ENCODE assay signal across 16 cellular contexts in the genomic region with DNA sequence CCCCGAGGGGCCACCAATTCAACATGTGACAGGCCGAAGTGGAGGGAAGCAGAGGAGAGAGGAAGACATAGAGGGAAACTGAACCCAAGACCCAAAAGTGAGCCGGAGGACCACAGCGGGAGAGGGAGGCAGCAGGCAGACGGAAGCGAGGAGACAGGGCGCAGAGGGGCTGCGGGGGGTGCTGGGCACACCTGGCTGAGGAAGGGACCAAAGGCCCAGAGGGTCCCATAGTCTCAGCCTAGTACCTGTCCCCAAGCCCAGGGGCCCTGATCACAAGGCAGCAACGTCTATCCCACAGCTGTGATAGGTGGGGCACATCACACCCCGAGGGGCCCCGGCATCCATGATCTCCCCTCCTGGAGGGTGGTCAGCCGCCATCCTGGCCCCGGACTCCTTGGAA. TPM values are rescaled to one million over a fixed set of nuclear protein-coding genes. Genes with fewer than 3 reads are reported as not detected.
A peak's percentile ranks its signal among the peaks of the same experiment; 100 is the strongest.
DNase-seq lines count a peak whose midpoint lies in the region; ATAC-seq and TF ChIP-seq lines count a peak whose summit lies in the region.
"Had no signal": no experiment of that assay in that cellular context is flagged by ENCODE, and none has a peak within 500 bp of the region (broad histone marks: within the 10 kb centered on the region; RNA-seq: fewer than 3 reads in every experiment).

No MANE protein-coding gene starts in this region.

- peak overlapping the region; percentile 63 for H3K4me3 Mint-ChIP-seq in activated naive CD8-positive, alpha-beta T cell treated with anti-CD3 and anti-CD28 coated beads, Interleukin-2, amount 50 U/mL, for 24 hours
- peak overlapping the region in 5 of 10 donors; percentile 20 to 80 (median 55) for H3K4me3 Mint-ChIP-seq in naive thymus-derived CD4-positive, alpha-beta T cell

- no peaks in the 10 kb centered on the region for H3K27me3 ChIP-seq in left ventricle myocardium inferior (ENCODE audit: low read depth)
- H3K27me3 ChIP-seq in naive thymus-derived CD4-positive, alpha-beta T cell (ENCODE audit: control insufficient read depth in 2 of 2, insufficient read depth in 2 of 2, low read length in 2 of 2) = no peaks in the 10 kb centered on the region
- no peaks in the 10 kb centered on the region for H3K27me3 ChIP-seq in upper lobe of left lung
- H3K27me3 ChIP-seq: colonic mucosa, MG63, tibial artery had no signal

- H3K36me3 ChIP-seq in left ventricle myocardium inferior (no peaks in the 10 kb centered on the region), upper lobe of left lung (no peaks in the 10 kb centered on the region)
- no peaks in the 10 kb centered on the region for H3K36me3 ChIP-seq in naive thymus-derived CD4-positive, alpha-beta T cell (ENCODE audit: control insufficient read depth in 2 of 3, insufficient read depth in 3 of 3, low read length in 3 of 3)
- H3K36me3 ChIP-seq: colonic mucosa, MG63, neutrophil, tibial artery had no signal

- H3K4me1 Mint-ChIP-seq in activated naive CD8-positive, alpha-beta T cell treated with anti-CD3 and anti-CD28 coated beads, Interleukin-2, amount 50 U/mL, for 24 hours = peaks cover 80% of the 10 kb centered on the region
- H3K4me1 Mint-ChIP-seq in naive thymus-derived CD4-positive, alpha-beta T cell = peaks cover 30 to 73% (median 69%) of the 10 kb centered on the region in 7 donors

- H3K4me1 ChIP-seq in left ventricle myocardium inferior (peaks cover 86% of the 10 kb centered on the region), upper lobe of left lung (peaks cover 45 to 66% (median 58%) of the 10 kb centered on the region in 4 donors)
- peaks cover 55 to 82% of the 10 kb centered on the region in 2 donors for H3K4me1 ChIP-seq in naive thymus-derived CD4-positive, alpha-beta T cell (ENCODE audit: control insufficient read depth in 2 of 2, insufficient read depth in 2 of 2, low read length in 2 of 2)

- 89 to 90% methylated on average over 10 to 13 of the region's 13 CpGs for WGBS in upper lobe of left lung, 2 donors

- ATAC-seq in activated naive CD8-positive, alpha-beta T cell treated with anti-CD3 and anti-CD28 coated beads, Interleukin-2, amount 50 U/mL, for 24 hours = no peak
- ATAC-seq in naive thymus-derived CD4-positive, alpha-beta T cell = no peak
- ATAC-seq in upper lobe of left lung (ENCODE audit: low FRiP score in 2 of 2) = no peak

- TF ChIP-seq CTCF in left ventricle myocardium inferior (IDR thresholded peaks at IDR 0.05; ENCODE audit: borderline replicate concordance) (no peak), upper lobe of left lung (IDR thresholded peaks at IDR 0.05) (no peak)

- H3K9me3 Mint-ChIP-seq in activated naive CD8-positive, alpha-beta T cell treated with anti-CD3 and anti-CD28 coated beads, Interleukin-2, amount 50 U/mL, for 24 hours = no peaks in the 10 kb centered on the region
- H3K9me3 Mint-ChIP-seq in naive thymus-derived CD4-positive, alpha-beta T cell = no peaks in the 10 kb centered on the region

- H3K27me3 Mint-ChIP-seq in activated naive CD8-positive, alpha-beta T cell treated with anti-CD3 and anti-CD28 coated beads, Interleukin-2, amount 50 U/mL, for 24 hours = no peaks in the 10 kb centered on the region
- H3K27me3 Mint-ChIP-seq in naive thymus-derived CD4-positive, alpha-beta T cell = no peaks in the 10 kb centered on the region

- POLR2A ChIA-PET in naive thymus-derived CD4-positive, alpha-beta T cell (lab: Charles Lee) = interaction anchor here (6.5 kb wide), 1 partner anchor 20 kb away, joined by 48 read pairs; no protein-coding TSS in a partner anchor

- no peak for TF ChIP-seq POLR2A in upper lobe of left lung (IDR thresholded peaks at IDR 0.05)

- intact Hi-C loops in left ventricle myocardium inferior (cut with micrococcal nuclease) (no loop called here), cardiac septum (cut with DNase I) (no loop called here)
- intact Hi-C loops in naive thymus-derived CD4-positive, alpha-beta T cell (cut with micrococcal nuclease) = no loop called here

- TF ChIP-seq EP300 in upper lobe of left lung (IDR thresholded peaks at IDR 0.05) = no peak

- H3K36me3 Mint-ChIP-seq in activated naive CD8-positive, alpha-beta T cell treated with anti-CD3 and anti-CD28 coated beads, Interleukin-2, amount 50 U/mL, for 24 hours (ENCODE audit: low read depth) = peaks cover 4% of the 10 kb centered on the region
- peaks cover 0 to 17% (median 0%) of the 10 kb centered on the region in 5 donors for H3K36me3 Mint-ChIP-seq in naive thymus-derived CD4-positive, alpha-beta T cell

- CTCF ChIA-PET in naive thymus-derived CD4-positive, alpha-beta T cell (lab: Charles Lee) = interaction anchor here (1.1 kb wide), 1 partner anchor 16 kb away, joined by 3 read pairs; no protein-coding TSS in a partner anchor

- H3K27ac ChIP-seq in left ventricle myocardium inferior (replicated peaks) (peak overlapping the region; percentile 78), upper lobe of left lung (peak overlapping the region; percentile 62 to 81 (median 78))
- H3K27ac ChIP-seq in naive thymus-derived CD4-positive, alpha-beta T cell (ENCODE audit: low read depth, low read length) = peak overlapping the region; percentile 11
- H3K27ac ChIP-seq: colonic mucosa, neutrophil, tibial artery had no signal

- DNase-seq in left ventricle myocardium inferior (no peak), cardiac septum (ENCODE audit: low spot score) (no peak), upper lobe of left lung (peak in 1 of 2 donors; percentile 65), NCI-H146 (lab: John Stamatoyannopoulos, UW) (no peak), DMS53 treated with DMSO at 0.1 percent for 48 hours (lab: John Stamatoyannopoulos, UW; ENCODE audit: unreplicated experiment) (no peak)
- no peak for DNase-seq in activated naive CD8-positive, alpha-beta T cell treated with anti-CD3 and anti-CD28 coated beads, Interleukin-2, amount 50 U/mL, for 24 hours
- no peak for DNase-seq in naive thymus-derived CD4-positive, alpha-beta T cell
- no peak for DNase-seq in stimulated activated CD4-positive, alpha-beta T cell treated with anti-CD3 and anti-CD28 coated beads, Interleukin-2, amount 100 ng/mL, for 24 hours
- DNase-seq: colonic mucosa; MG63; NCI-H2081 treated with DMSO at 0.1 percent for 48 hours; NK-92 treated with Interleukin-12 subunit alpha and Interleukin-12 subunit beta, amount 100 ng/mL, for 24 hours; Right ventricle myocardium superior; T1000; tibial artery had no signal

- H3K27ac Mint-ChIP-seq in activated naive CD8-positive, alpha-beta T cell treated with anti-CD3 and anti-CD28 coated beads, Interleukin-2, amount 50 U/mL, for 24 hours = peak overlapping the region; percentile 31
- peak overlapping the region in 8 of 9 donors; percentile 36 to 86 (median 55) for H3K27ac Mint-ChIP-seq in naive thymus-derived CD4-positive, alpha-beta T cell

- no peak overlapping the region for H3K4me3 ChIP-seq in left ventricle myocardium inferior
- peak overlapping the region; percentile 27 for H3K4me3 ChIP-seq in naive thymus-derived CD4-positive, alpha-beta T cell (ENCODE audit: low read length)
- H3K4me3 ChIP-seq in upper lobe of left lung = peak overlapping the region in 1 of 4 donors; percentile 25
- H3K4me3 ChIP-seq: colonic mucosa, MG63, tibial artery had no signal

- no peaks in the 10 kb centered on the region for H3K9me3 ChIP-seq in left ventricle myocardium inferior (replicated peaks)
- H3K9me3 ChIP-seq in naive thymus-derived CD4-positive, alpha-beta T cell (ENCODE audit: control insufficient read depth in 2 of 3, low read length in 3 of 3) = no peaks in the 10 kb centered on the region
- no peaks in the 10 kb centered on the region for H3K9me3 ChIP-seq in upper lobe of left lung
- H3K9me3 ChIP-seq: colonic mucosa, MG63, neutrophil, tibial artery had no signal

RNA-seq across cellular contexts. Expression of a gene that starts 7.1 kb away (rescaled TPM):
- total RNA-seq in left ventricle myocardium inferior = 24.6 TPM
- 23.9 TPM for total RNA-seq in cardiac septum
- total RNA-seq in naive thymus-derived CD4-positive, alpha-beta T cell = 100 to 1,000 TPM in 2 of 5 experiments, 10 to 100 TPM in 3; 73.9 to 123 (median 79.7) TPM
- 10 to 100 TPM; 17.8 to 35.7 TPM for polyA plus RNA-seq in naive thymus-derived CD4-positive, alpha-beta T cell
- total RNA-seq in upper lobe of left lung = 100 to 1,000 TPM in 3 of 6 donors, 10 to 100 TPM in 3; 57.1 to 117 (median 88.9) TPM

RNA-seq across cellular contexts. Expression of a gene that starts 35.6 kb away (rescaled TPM):
- 6.3 TPM for total RNA-seq in left ventricle myocardium inferior
- 4.6 TPM for total RNA-seq in cardiac septum
- total RNA-seq in naive thymus-derived CD4-positive, alpha-beta T cell = 10 to 100 TPM in 2 of 5 experiments, 1 to 10 TPM in 3; 3.4 to 14.8 (median 5.5) TPM
- under 1 TPM in 1 of 2 donors, not detected in 1; 0.14 TPM for polyA plus RNA-seq in naive thymus-derived CD4-positive, alpha-beta T cell
- 10 to 100 TPM in 5 of 6 donors, 1 to 10 TPM in 1; 9.1 to 71.2 (median 36.0) TPM for total RNA-seq in upper lobe of left lung

Comparison
In these comparisons a context has a peak if more than half of its experiments do, and no peak if none do; other contexts are left out.
1. H3K27ac ChIP-seq: peak in every context shown above with its lines; median percentile 78 in left ventricle myocardium inferior; 78 in upper lobe of left lung; 11 in naive thymus-derived CD4-positive, alpha-beta T cell.